ENCODE assay signal across 1 cellular context in genomic region chr6:81304486-81304885, GRCh38.
TF ChIP-seq lines count a peak whose summit lies in the region.

No MANE protein-coding gene starts in this region.

TF ChIP-seq in SK-N-SH, 30 proteins besides CTCF, POLR2A, EP300 and RAD21 (continued from another document):
- TF ChIP-seq, protein P1, sequence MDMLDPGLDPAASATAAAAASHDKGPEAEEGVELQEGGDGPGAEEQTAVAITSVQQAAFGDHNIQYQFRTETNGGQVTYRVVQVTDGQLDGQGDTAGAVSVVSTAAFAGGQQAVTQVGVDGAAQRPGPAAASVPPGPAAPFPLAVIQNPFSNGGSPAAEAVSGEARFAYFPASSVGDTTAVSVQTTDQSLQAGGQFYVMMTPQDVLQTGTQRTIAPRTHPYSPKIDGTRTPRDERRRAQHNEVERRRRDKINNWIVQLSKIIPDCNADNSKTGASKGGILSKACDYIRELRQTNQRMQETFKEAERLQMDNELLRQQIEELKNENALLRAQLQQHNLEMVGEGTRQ (IDR thresholded peaks at IDR 0.05; ENCODE audit: borderline replicate concordance, low read depth, low read length) = no peak
- no peak for TF ChIP-seq RCOR1 (IDR thresholded peaks at IDR 0.05; ENCODE audit: low read length)
TF ChIP-seq in SK-N-SH: peak in this region for 0.
